3 cellular contexts compared by ENCODE assay signal in the genomic region with DNA sequence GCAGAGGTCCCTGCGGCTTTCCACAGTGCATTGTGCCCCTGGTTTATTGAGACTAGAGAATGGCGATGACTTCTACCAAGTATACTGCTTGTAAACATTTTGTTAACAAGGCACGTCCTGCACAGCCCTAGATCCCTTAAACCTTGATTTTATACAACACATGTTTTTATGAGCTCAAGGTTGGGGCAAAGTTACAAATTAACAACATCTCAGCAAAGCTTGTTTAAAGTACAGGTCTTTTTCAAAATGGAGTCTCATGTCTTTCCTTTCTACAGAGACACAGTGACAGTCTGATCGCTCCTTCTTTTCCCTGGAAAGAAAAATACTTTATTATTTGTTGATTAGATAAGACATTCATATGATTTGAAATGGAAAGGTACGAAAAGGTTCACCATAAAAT. TPM values are rescaled to one million over a fixed set of nuclear protein-coding genes. Genes with fewer than 3 reads are reported as not detected.
"Had no signal": no experiment of that assay in that cellular context is flagged by ENCODE, and none has a peak within 500 bp of the region (broad histone marks: within the 10 kb centered on the region; RNA-seq: fewer than 3 reads in every experiment).

No MANE protein-coding gene starts in this region.

RNA-seq across cellular contexts. Expression of gene MUC20, which starts 8.0 kb away (rescaled TPM):
- total RNA-seq: GM23338, H9, IMR-90 had no signal
